ENCODE assay signal across 8 cellular contexts in genomic region chr19:41144403-41144802, GRCh38. TPM values are rescaled to one million over a fixed set of nuclear protein-coding genes. Genes with fewer than 3 reads are reported as not detected.
A peak's percentile ranks its signal among the peaks of the same experiment; 100 is the strongest.
DNase-seq lines count a peak whose midpoint lies in the region; ATAC-seq, FAIRE-seq and TF ChIP-seq lines count a peak whose summit lies in the region.

No MANE protein-coding gene starts in this region.

- H3K4me3 Mint-ChIP-seq in T-helper 2 cell treated with Interferon-gamma antibody and Interleukin-4, amounts not matched to agents 5 μg/mL and 100 μg/mL, for 36 hours = no peak overlapping the region

- no peaks in the 10 kb centered on the region for H3K27me3 ChIP-seq in hepatocyte
- no peaks in the 10 kb centered on the region for H3K27me3 ChIP-seq in small intestine (ENCODE audit: control insufficient read depth in 2 of 2, insufficient read depth in 2 of 2, low read length in 2 of 2)

- no peaks in the 10 kb centered on the region for H3K79me2 ChIP-seq in hepatocyte

- H3K9me3 ChIP-seq in hepatocyte (ENCODE audit: low read depth) (no peaks in the 10 kb centered on the region), small intestine (ENCODE audit: control insufficient read depth, low read depth) (no peaks in the 10 kb centered on the region)

- H3K36me3 Mint-ChIP-seq in T-helper 2 cell treated with Interferon-gamma antibody and Interleukin-4, amounts not matched to agents 5 μg/mL and 100 μg/mL, for 36 hours (ENCODE audit: low read depth) = no peaks in the 10 kb centered on the region

- no peaks in the 10 kb centered on the region for H3K9me3 Mint-ChIP-seq in T-helper 2 cell treated with Interferon-gamma antibody and Interleukin-4, amounts not matched to agents 5 μg/mL and 100 μg/mL, for 36 hours

- H3K4me3 ChIP-seq in hepatocyte = no peak overlapping the region
- H3K4me3 ChIP-seq in small intestine (ENCODE audit: low read depth in 1 of 2, low read length in 2 of 2) = no peak overlapping the region

- no peaks in the 10 kb centered on the region for H3K9me2 ChIP-seq in hepatocyte (replicated peaks; ENCODE audit: insufficient read depth)

- H4K20me1 ChIP-seq in hepatocyte (ENCODE audit: insufficient read depth, poor library complexity, severe bottlenecking) = no peaks in the 10 kb centered on the region

- peak; percentile 19 for DNase-seq in GM04503 (ENCODE audit: low read depth)
- peak; percentile 24 for DNase-seq in NCI-H1105 (lab: John Stamatoyannopoulos, UW)
- DNase-seq in T-helper 2 cell treated with Interferon-gamma antibody and Interleukin-4, amounts not matched to agents 5 μg/mL and 100 μg/mL, for 36 hours (ENCODE audit: low spot score) = peak; percentile 71
- DNase-seq in anterior cingulate cortex (lab: John Stamatoyannopoulos, UW) = peak in 41 of 58 donors; percentile 2 to 69 (median 24)
- DNase-seq in hepatocyte (ENCODE audit: low spot score) = peak; percentile 85
- peak; percentile 88 for DNase-seq in small intestine

- ATAC-seq in GM19351 (IDR thresholded peaks at IDR 0.05; ENCODE audit: unreplicated experiment) (no peak), GM18873 (IDR thresholded peaks at IDR 0.05; ENCODE audit: low FRiP score, unreplicated experiment) (no peak)

- H2AFZ ChIP-seq in hepatocyte = no peak overlapping the region

- peak; percentile 74 for TF ChIP-seq CTCF in hepatocyte (IDR thresholded peaks at IDR 0.05; ENCODE audit: poor library complexity)

- no peak overlapping the region for H3K4me2 ChIP-seq in hepatocyte

- H3K27ac ChIP-seq in hepatocyte = no peak overlapping the region
- H3K27ac ChIP-seq in small intestine (ENCODE audit: low read depth in 1 of 2, low read length in 1 of 2) = no peak overlapping the region

- no peaks in the 10 kb centered on the region for H3K4me1 ChIP-seq in hepatocyte (ENCODE audit: insufficient read depth)
- no peaks in the 10 kb centered on the region for H3K4me1 ChIP-seq in small intestine (ENCODE audit: control insufficient read depth in 2 of 2, insufficient read depth in 1 of 2, low read depth in 1 of 2, low read length in 1 of 2)

- no peak for FAIRE-seq in small intestine (lab: Jason Lieb, UNC)

- H3K27ac Mint-ChIP-seq in T-helper 2 cell treated with Interferon-gamma antibody and Interleukin-4, amounts not matched to agents 5 μg/mL and 100 μg/mL, for 36 hours = no peak overlapping the region

- no peaks in the 10 kb centered on the region for H3K4me1 Mint-ChIP-seq in T-helper 2 cell treated with Interferon-gamma antibody and Interleukin-4, amounts not matched to agents 5 μg/mL and 100 μg/mL, for 36 hours (ENCODE audit: low read depth)

- H3K27me3 Mint-ChIP-seq in T-helper 2 cell treated with Interferon-gamma antibody and Interleukin-4, amounts not matched to agents 5 μg/mL and 100 μg/mL, for 36 hours (ENCODE audit: low read depth) = peaks cover 16% of the 10 kb centered on the region

- WGBS in hepatocyte (ENCODE audit: low lambda C conversion rate, missing lambda C conversion rate) = 39% methylated on average over 7 of the region's 7 CpGs
- 13 to 28% (median 16%) methylated on average over 7 of the region's 7 CpGs for WGBS in small intestine, 3 donors

- H3K36me3 ChIP-seq in hepatocyte (replicated peaks; ENCODE audit: insufficient read depth, low read depth) = no peaks in the 10 kb centered on the region
- no peaks in the 10 kb centered on the region for H3K36me3 ChIP-seq in small intestine (ENCODE audit: control insufficient read depth in 2 of 2, insufficient read depth in 2 of 2, low read length in 2 of 2)

RNA-seq across cellular contexts. Expression of gene CYP2F1, which starts 30.2 kb away (rescaled TPM):
- total RNA-seq in hepatocyte = not detected in 2 replicates
- polyA plus RNA-seq in hepatocyte (not detected in 2 replicates), small intestine (not detected)

RNA-seq across cellular contexts. Expression of gene CYP2S1, which starts 48.6 kb away (rescaled TPM):
- total RNA-seq in hepatocyte = 8.5 and 11.6 TPM in 2 replicates
- polyA plus RNA-seq in hepatocyte (23.7 and 26.0 TPM in 2 replicates), small intestine (10 to 100 TPM; 33.7 to 76.7 (median 57.0) TPM)

RNA-seq across cellular contexts. Expression of gene CYP2A13, which starts 56.2 kb away (rescaled TPM):
- total RNA-seq in hepatocyte = not detected in 2 replicates
- polyA plus RNA-seq in hepatocyte (0.23 TPM in 1 of 2 replicates, not detected in the other), small intestine (not detected)

Comparison
In these comparisons a context has a peak if more than half of its experiments do, and no peak if none do; other contexts are left out.
1. DNase-seq: peak in every context shown above with its lines; median percentile 88 in small intestine; 85 in hepatocyte; 71 in T-helper 2 cell treated with Interferon-gamma antibody and Interleukin-4, amounts not matched to agents 5 μg/mL and 100 μg/mL, for 36 hours; 24 in NCI-H1105; 24 in anterior cingulate cortex; 19 in GM04503.